Comparison of ENCODE assay signal across 33 cellular contexts in the genomic region with DNA sequence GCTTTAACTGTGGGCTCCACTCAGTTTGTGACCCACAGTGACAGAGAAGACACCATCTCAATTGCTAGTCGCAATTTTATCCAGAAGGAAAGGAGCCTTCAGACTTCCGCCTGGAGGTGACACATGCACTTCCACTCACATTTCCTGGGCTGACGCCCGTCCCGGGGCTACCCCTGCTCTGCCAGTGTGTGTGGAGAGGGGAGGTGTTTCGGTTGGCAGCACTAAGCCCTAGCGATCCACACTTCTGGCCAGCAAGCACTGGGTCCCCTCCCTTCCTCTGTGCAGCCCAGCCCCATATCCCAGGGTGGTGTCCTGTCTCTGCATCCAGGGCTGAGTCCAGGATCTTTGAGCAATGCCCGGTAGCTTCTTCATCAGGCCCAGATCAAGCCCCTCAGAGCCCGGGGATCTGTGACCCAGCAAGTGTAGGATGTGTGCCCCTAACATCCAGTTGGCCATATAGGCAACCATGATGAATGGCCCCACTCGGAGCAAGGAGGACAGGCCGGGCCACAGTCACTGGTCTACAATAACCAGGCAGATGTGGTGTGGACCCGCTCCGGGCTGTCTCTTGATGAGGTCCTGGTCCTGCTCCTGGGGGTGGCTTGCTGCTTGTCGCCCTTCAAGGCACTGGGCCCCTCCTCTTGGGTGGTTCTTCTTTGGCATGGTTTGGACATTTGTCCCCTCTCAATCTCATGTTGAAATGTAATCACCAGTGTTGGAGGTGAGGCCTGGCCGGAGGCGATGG.
"Had no signal": no experiment of that assay in that cellular context is flagged by ENCODE, and none has a peak within 500 bp of the region (broad histone marks: within the 10 kb centered on the region; RNA-seq: fewer than 3 reads in every experiment).

No MANE protein-coding gene starts in this region.

- ATAC-seq: activated CD4-positive, CD25-positive, alpha-beta regulatory T cell treated with anti-CD3 and anti-CD28 coated beads, Interleukin-2, amount 50 U/mL, for 24 hours; activated CD8-positive, alpha-beta T cell treated with anti-CD3 and anti-CD28 coated beads for 36 hours; activated naive CD8-positive, alpha-beta T cell treated with anti-CD3 and anti-CD28 coated beads, Interleukin-2, amount 50 U/mL, for 24 hours; activated T-cell treated with anti-CD3 and anti-CD28 coated beads, Interleukin-2, amount 50 U/mL, for 4 hours; body of pancreas; foreskin keratinocyte; gastrocnemius medialis; T-helper 17 cell had no signal

- H3K4me1 Mint-ChIP-seq: activated B cell treated with CpG ODN at 0.5 μM for 24 hours; activated naive CD4-positive, alpha-beta T cell treated with anti-CD3 and anti-CD28 coated beads, Interleukin-2, amount 50 U/mL, for 24 hours; activated naive CD8-positive, alpha-beta T cell treated with anti-CD3 and anti-CD28 coated beads for 36 hours; activated naive CD8-positive, alpha-beta T cell treated with anti-CD3 and anti-CD28 coated beads, Interleukin-2, amount 50 U/mL, for 24 hours; central memory CD8-positive, alpha-beta T cell; T-helper 17 cell had no signal

- H3K27me3 ChIP-seq: adrenal gland, body of pancreas, foreskin keratinocyte, gastrocnemius medialis had no signal

- H3K4me1 ChIP-seq: adrenal gland, body of pancreas, esophagus muscularis mucosa, foreskin keratinocyte, gastrocnemius medialis had no signal

- H3K9me3 Mint-ChIP-seq: activated B cell treated with CpG ODN at 0.5 μM for 24 hours; activated CD8-positive, alpha-beta T cell treated with anti-CD3 and anti-CD28 coated beads for 36 hours; activated naive CD4-positive, alpha-beta T cell treated with anti-CD3 and anti-CD28 coated beads for 36 hours; activated naive CD4-positive, alpha-beta T cell treated with anti-CD3 and anti-CD28 coated beads, Interleukin-2, amount 50 U/mL, for 24 hours; activated naive CD8-positive, alpha-beta T cell treated with anti-CD3 and anti-CD28 coated beads for 36 hours; activated naive CD8-positive, alpha-beta T cell treated with anti-CD3 and anti-CD28 coated beads, Interleukin-2, amount 50 U/mL, for 24 hours; activated T-cell treated with anti-CD3 and anti-CD28 coated beads, Interleukin-2, amount 50 U/mL, for 4 hours; activated T-helper 2 cell treated with anti-CD3 and anti-CD28 coated beads, Interferon-gamma antibody, Interleukin-2, Interleukin-4, amounts not matched to agents 10 μg/mL and 5 μg/mL and 100 μg/mL, durations not matched to agents 14 hours and 24 hours and 36 hours; dendritic cell treated with granulocyte-macrophage colony-stimulating factor and Interleukin-4, amounts not matched to agents 40 ng/mL and 50 ng/mL, for 4 days; T-helper 2 cell treated with Interferon-gamma antibody and Interleukin-4, amounts not matched to agents 5 μg/mL and 100 μg/mL, for 36 hours had no signal

- H3K4me3 ChIP-seq: adrenal gland, body of pancreas, cardiac muscle cell, coronary artery, dorsolateral prefrontal cortex, esophagus muscularis mucosa, gastrocnemius medialis had no signal

- H3K36me3 ChIP-seq: adrenal gland, cardiac muscle cell, esophagus muscularis mucosa, gastrocnemius medialis, WERI-Rb-1 had no signal

- H3K27me3 Mint-ChIP-seq: activated B cell treated with CpG ODN at 0.5 μM for 24 hours; activated CD8-positive, alpha-beta T cell treated with anti-CD3 and anti-CD28 coated beads for 36 hours; activated naive CD4-positive, alpha-beta T cell treated with anti-CD3 and anti-CD28 coated beads, Interleukin-2, amount 50 U/mL, for 24 hours; dendritic cell treated with granulocyte-macrophage colony-stimulating factor and Interleukin-4, amounts not matched to agents 40 ng/mL and 50 ng/mL, for 4 days had no signal

- DNase-seq: activated B cell treated with CpG ODN at 0.5 μM for 24 hours; activated CD4-positive, alpha-beta T cell treated with anti-CD3 and anti-CD28 coated beads for 48 hours; activated CD4-positive, alpha-beta T cell treated with anti-CD3 and anti-CD28 coated beads, Interleukin-2, amount 50 U/mL, for 1 hour; activated CD4-positive, alpha-beta T cell treated with anti-CD3 and anti-CD28 coated beads, Interleukin-2, amount 50 U/mL, for 48 hours; activated CD8-positive, alpha-beta memory T cell treated with anti-CD3 and anti-CD28 coated beads for 24 hours; activated CD8-positive, alpha-beta T cell treated with anti-CD3 and anti-CD28 coated beads for 36 hours; activated effector memory CD4-positive, alpha-beta T cell treated with anti-CD3 and anti-CD28 coated beads, Interleukin-2, amount 50 U/mL, for 16 hours; activated naive CD4-positive, alpha-beta T cell treated with anti-CD3 and anti-CD28 coated beads for 36 hours; activated naive CD8-positive, alpha-beta T cell treated with anti-CD3 and anti-CD28 coated beads for 36 hours; activated naive CD8-positive, alpha-beta T cell treated with anti-CD3 and anti-CD28 coated beads, Interleukin-2, amount 50 U/mL, for 24 hours; activated T-cell treated with anti-CD3 and anti-CD28 coated beads, Interleukin-2, amount 50 U/mL, for 4 hours; adrenal gland; amygdala; body of pancreas; dorsolateral prefrontal cortex; effector memory CD4-positive, alpha-beta T cell; erythroblast; foreskin keratinocyte; gastrocnemius medialis; glutamatergic neuron; T-helper 1 cell; T-helper 17 cell; T1000; WERI-Rb-1 had no signal

- H3K36me3 Mint-ChIP-seq: activated naive CD4-positive, alpha-beta T cell treated with anti-CD3 and anti-CD28 coated beads, Interleukin-2, amount 50 U/mL, for 24 hours; activated naive CD8-positive, alpha-beta T cell treated with anti-CD3 and anti-CD28 coated beads for 36 hours had no signal

- H3K27ac ChIP-seq: adrenal gland, body of pancreas, cardiac muscle cell, coronary artery, dorsolateral prefrontal cortex, esophagus muscularis mucosa, foreskin keratinocyte, gastrocnemius medialis, WERI-Rb-1 had no signal

- H3K9me3 ChIP-seq: adrenal gland, body of pancreas, gastrocnemius medialis had no signal

- H3K4me3 Mint-ChIP-seq: activated B cell treated with CpG ODN at 0.5 μM for 24 hours; activated CD8-positive, alpha-beta T cell treated with anti-CD3 and anti-CD28 coated beads for 36 hours; activated naive CD4-positive, alpha-beta T cell treated with anti-CD3 and anti-CD28 coated beads for 36 hours; activated naive CD4-positive, alpha-beta T cell treated with anti-CD3 and anti-CD28 coated beads, Interleukin-2, amount 50 U/mL, for 24 hours; activated naive CD8-positive, alpha-beta T cell treated with anti-CD3 and anti-CD28 coated beads for 36 hours; activated naive CD8-positive, alpha-beta T cell treated with anti-CD3 and anti-CD28 coated beads, Interleukin-2, amount 50 U/mL, for 24 hours; activated T-cell treated with anti-CD3 and anti-CD28 coated beads, Interleukin-2, amount 50 U/mL, for 4 hours; central memory CD8-positive, alpha-beta T cell; dendritic cell treated with granulocyte-macrophage colony-stimulating factor and Interleukin-4, amounts not matched to agents 40 ng/mL and 50 ng/mL, for 4 days; T-helper 17 cell; T-helper 2 cell treated with Interferon-gamma antibody and Interleukin-4, amounts not matched to agents 5 μg/mL and 100 μg/mL, for 36 hours had no signal

- H3K27ac Mint-ChIP-seq: activated B cell treated with CpG ODN at 0.5 μM for 24 hours; activated CD8-positive, alpha-beta T cell treated with anti-CD3 and anti-CD28 coated beads for 36 hours; activated naive CD4-positive, alpha-beta T cell treated with anti-CD3 and anti-CD28 coated beads for 36 hours; activated naive CD4-positive, alpha-beta T cell treated with anti-CD3 and anti-CD28 coated beads, Interleukin-2, amount 50 U/mL, for 24 hours; activated naive CD8-positive, alpha-beta T cell treated with anti-CD3 and anti-CD28 coated beads for 36 hours; activated naive CD8-positive, alpha-beta T cell treated with anti-CD3 and anti-CD28 coated beads, Interleukin-2, amount 50 U/mL, for 24 hours; activated T-helper 2 cell treated with anti-CD3 and anti-CD28 coated beads, Interferon-gamma antibody, Interleukin-2, Interleukin-4, amounts not matched to agents 10 μg/mL and 5 μg/mL and 100 μg/mL, durations not matched to agents 14 hours and 24 hours and 36 hours; dendritic cell treated with granulocyte-macrophage colony-stimulating factor and Interleukin-4, amounts not matched to agents 40 ng/mL and 50 ng/mL, for 4 days; T-helper 17 cell; T-helper 2 cell treated with Interferon-gamma antibody and Interleukin-4, amounts not matched to agents 5 μg/mL and 100 μg/mL, for 36 hours had no signal
